ENCODE assay signal across 1 cellular context in genomic region chr6:43982084-43982625, GRCh38.
TF ChIP-seq lines count a peak whose summit lies in the region.

No MANE protein-coding gene starts in this region.

TF ChIP-seq in HepG2, 621 proteins besides CTCF, POLR2A, EP300 and RAD21 (continued from another document and continues in another):
- TF ChIP-seq HIC2 (CRISPR knock-in tag; IDR thresholded peaks at IDR 0.05; ENCODE audit: low read depth) (peak; percentile 74), TEAD3 (CRISPR knock-in tag; optimal IDR thresholded peaks at IDR 0.05; ENCODE audit: borderline replicate concordance) (peak; percentile 57), ZBTB26 (CRISPR knock-in tag; IDR thresholded peaks at IDR 0.05; ENCODE audit: borderline replicate concordance) (no peak), ARID5B (CRISPR knock-in tag; IDR thresholded peaks at IDR 0.05) (0 out of 2 replicates have a peak, but pooled peaks have one; percentile 28), ZNF543 (CRISPR knock-in tag; IDR thresholded peaks at IDR 0.05) (no peak), NFATC3 (CRISPR knock-in tag; IDR thresholded peaks at IDR 0.05) (no peak), HNF4G (IDR thresholded peaks at IDR 0.05; ENCODE audit: borderline replicate concordance, low read depth, low read length) (no peak), HNF4G (CRISPR knock-in tag; IDR thresholded peaks at IDR 0.05; ENCODE audit: borderline replicate concordance, low read depth) (no peak), ZNF574 (CRISPR knock-in tag; IDR thresholded peaks at IDR 0.05) (no peak), HMGA1 (CRISPR knock-in tag; conservative IDR thresholded peaks at IDR 0.05) (no peak), BCLAF1 (IDR thresholded peaks at IDR 0.05) (no peak), PAXIP1 (CRISPR knock-in tag; conservative IDR thresholded peaks at IDR 0.05) (no peak), DRAP1 (CRISPR knock-in tag; IDR thresholded peaks at IDR 0.05) (no peak), KLF15 (CRISPR knock-in tag; IDR thresholded peaks at IDR 0.05; ENCODE audit: borderline replicate concordance) (no peak), ZNF33B (CRISPR knock-in tag; IDR thresholded peaks at IDR 0.05) (no peak), GTF3A (CRISPR knock-in tag; conservative IDR thresholded peaks at IDR 0.05) (no peak), TMF1 (CRISPR knock-in tag; IDR thresholded peaks at IDR 0.05; ENCODE audit: low read depth) (no peak), MAX (IDR thresholded peaks at IDR 0.05) (0 out of 2 replicates have a peak, but pooled peaks have one; percentile 21), ZKSCAN1 (IDR thresholded peaks at IDR 0.05; ENCODE audit: low read length) (no peak), ZNF597 (CRISPR knock-in tag; IDR thresholded peaks at IDR 0.05) (no peak), HNF1A (IDR thresholded peaks at IDR 0.05; ENCODE audit: low read depth) (no peak), HNF1A (CRISPR knock-in tag; IDR thresholded peaks at IDR 0.05; ENCODE audit: borderline replicate concordance) (0 out of 2 replicates have a peak, but pooled peaks have one; percentile 19), ARHGAP35 (CRISPR knock-in tag; IDR thresholded peaks at IDR 0.05; ENCODE audit: borderline replicate concordance) (no peak), GZF1 (CRISPR knock-in tag; IDR thresholded peaks at IDR 0.05) (no peak), STAT6 (CRISPR knock-in tag; IDR thresholded peaks at IDR 0.05; ENCODE audit: borderline replicate concordance) (no peak), ZNF230 (CRISPR knock-in tag; IDR thresholded peaks at IDR 0.05) (no peak)
